Comparison of ENCODE assay signal across 1 cellular context in the genomic region with DNA sequence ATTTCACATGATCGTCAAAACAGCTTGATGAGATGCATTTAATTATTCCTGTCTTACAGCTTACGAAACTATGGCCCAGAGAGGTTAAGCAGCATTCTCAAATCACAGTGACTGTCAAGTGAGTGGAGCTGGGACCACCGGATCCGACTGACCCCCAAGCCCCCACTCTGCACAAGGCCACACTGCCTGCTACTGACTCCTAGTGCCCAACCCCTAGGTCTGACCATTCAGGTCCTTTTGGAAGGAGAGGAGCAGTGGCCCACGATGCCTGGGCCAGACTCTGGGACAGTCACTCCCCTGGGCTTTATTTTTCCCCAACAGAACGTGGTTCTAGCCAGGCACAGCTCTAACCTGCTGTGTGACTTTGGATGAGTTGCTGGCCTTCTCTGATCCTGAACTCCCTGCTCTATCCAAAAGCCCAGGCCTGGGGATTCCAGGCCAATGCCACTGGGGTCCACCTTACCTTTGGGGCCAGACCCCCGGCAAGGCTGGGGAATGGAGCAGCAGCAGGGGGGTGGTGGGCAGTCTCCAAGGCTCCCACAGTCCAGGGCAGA.
TF ChIP-seq lines count a peak whose summit lies in the region.

No MANE protein-coding gene starts in this region.

TF ChIP-seq in A549, 52 proteins besides CTCF, POLR2A, EP300 and RAD21:
- TF ChIP-seq ZFP36 (IDR thresholded peaks at IDR 0.05; ENCODE audit: borderline replicate concordance, partially characterized antibody): peak; percentile 3
- TF ChIP-seq PHF8 (IDR thresholded peaks at IDR 0.05; ENCODE audit: borderline replicate concordance, low read depth): no peak
